ENCODE assay signal across 26 cellular contexts in genomic region chr5:149672701-149673455, GRCh38. TPM values are rescaled to one million over a fixed set of nuclear protein-coding genes. Genes with fewer than 3 reads are reported as not detected.
DNase-seq lines count a peak whose midpoint lies in the region; ATAC-seq, FAIRE-seq and TF ChIP-seq lines count a peak whose summit lies in the region.
"Had no signal": no experiment of that assay in that cellular context is flagged by ENCODE, and none has a peak within 500 bp of the region (broad histone marks: within the 10 kb centered on the region; RNA-seq: fewer than 3 reads in every experiment).

No MANE protein-coding gene starts in this region.

- H3K9me1 ChIP-seq in K562 (ENCODE audit: control insufficient read depth, insufficient read depth, low read length), result no peaks in the 10 kb centered on the region

- H3K4me3 Mint-ChIP-seq in HFFc6, result no peak overlapping the region
- H3K4me3 Mint-ChIP-seq: activated CD4-positive, alpha-beta T cell treated with anti-CD3 and anti-CD28 coated beads for 36 hours; activated CD8-positive, alpha-beta T cell treated with anti-CD3 and anti-CD28 coated beads for 36 hours; activated naive CD4-positive, alpha-beta T cell treated with anti-CD3 and anti-CD28 coated beads for 36 hours; nephron; stimulated activated memory B cell treated with anti-CD40 and anti-IgM and Interleukin-4, amounts not matched to agents 10 μg/mL and 1 μg/mL and 100 μg/mL, for 72 hours; type B pancreatic cell had no signal

- peaks cover 12% of the 10 kb centered on the region for H3K9me3 Mint-ChIP-seq in HFFc6
- H3K9me3 Mint-ChIP-seq: stimulated activated memory B cell treated with anti-CD40 and anti-IgM and Interleukin-4, amounts not matched to agents 10 μg/mL and 1 μg/mL and 100 μg/mL, for 72 hours had no signal

- no peaks in the 10 kb centered on the region for H3K36me3 Mint-ChIP-seq in HFFc6 (ENCODE audit: low read depth)
- H3K36me3 Mint-ChIP-seq: stimulated activated memory B cell treated with anti-CD40 and anti-IgM and Interleukin-4, amounts not matched to agents 10 μg/mL and 1 μg/mL and 100 μg/mL, for 72 hours; type B pancreatic cell had no signal

- 0 out of 2 replicates have a peak overlapping the region, but pooled peaks have one; percentile 39 for H2AFZ ChIP-seq in K562 (ENCODE audit: low read depth, low read length)
- H2AFZ ChIP-seq: hepatocyte had no signal

- BruUV-seq in K562 (replicated peaks; lab: Mats Ljungman, UMichigan), result no TSS peak

- peaks cover under 1% of the 10 kb centered on the region; the same call in 1 of the 2 replicates for H3K9me3 ChIP-seq in K562 (replicated peaks; ENCODE audit: control insufficient read depth, insufficient read depth, low read depth, low read length)
- H3K9me3 ChIP-seq: body of pancreas had no signal

- H3K36me3 ChIP-seq in K562 (ENCODE audit: control insufficient read depth, insufficient read depth, low read length), result no peaks in the 10 kb centered on the region
- H3K36me3 ChIP-seq: HAP-1 had no signal

- no peak for TF ChIP-seq EP300 in Ishikawa (IDR thresholded peaks at IDR 0.05; ENCODE audit: borderline replicate concordance)
- no peak for TF ChIP-seq EP300 in K562 (IDR thresholded peaks at IDR 0.05; ENCODE audit: low read length)

- intact Hi-C loops in K562 (cut with micrococcal nuclease), result no loop called here

- TF ChIP-seq CTCF in K562 (IDR thresholded peaks at IDR 0.05 in 2 of 3, conservative IDR thresholded peaks at IDR 0.05 in 1 of 3; ENCODE audit: insufficient read depth in 2 of 3, low read depth in 1 of 3, low read length in 3 of 3) (no peak), HFFc6 (IDR thresholded peaks at IDR 0.05) (no peak)

- H3K27me3 ChIP-seq in K562 (ENCODE audit: control insufficient read depth in 2 of 2, insufficient read depth in 2 of 2, low read length in 2 of 2), result no peaks in the 10 kb centered on the region
- H3K27me3 ChIP-seq: body of pancreas, hepatocyte had no signal

- TF ChIP-seq POLR2A in K562 (conservative IDR thresholded peaks at IDR 0.05), result no peak

- WGBS in K562 (ENCODE audit: insufficient coverage, low coverage, missing lambda C conversion rate), result 55% methylated on average over 7 of the region's 7 CpGs

- peaks cover 5% of the 10 kb centered on the region in 2 experiments; a peak in 4 of 5 replicates for H3K4me1 ChIP-seq in K562 (replicated peaks in 1 of 2; ENCODE audit: control insufficient read depth in 2 of 2, insufficient read depth in 2 of 2, low read length in 2 of 2)
- H3K4me1 ChIP-seq: body of pancreas, HAP-1 had no signal

- DNase-seq in NCI-H1092 treated with DMSO at 0.1 percent for 48 hours (lab: John Stamatoyannopoulos, UW) (peak; percentile 41), K562 (ENCODE audit: extremely low read depth in 1 of 4, low spot score in 3 of 4) (no peak), lung microvascular endothelial cell (ENCODE audit: low read depth in 2 of 2) (peak; percentile 35 to 98), mesenteric fat pad (ENCODE audit: low spot score) (no peak), HFFc6 (no peak)
- DNase-seq: activated CD4-positive, alpha-beta T cell treated with anti-CD3 and anti-CD28 coated beads for 36 hours; activated CD8-positive, alpha-beta T cell treated with anti-CD3 and anti-CD28 coated beads for 36 hours; activated naive CD4-positive, alpha-beta T cell treated with anti-CD3 and anti-CD28 coated beads for 36 hours; body of pancreas; C1 segment of cervical spinal cord; DMS79; NCI-H187 treated with DMSO at 0.1 percent for 48 hours; NCI-H226; SHP77; substantia nigra had no signal

- no peaks in the 10 kb centered on the region for H4K20me1 ChIP-seq in K562 (replicated peaks; ENCODE audit: control insufficient read depth, insufficient read depth, low read length)

- ATAC-seq in K562, result no peak
- no peak for ATAC-seq in GM21381 (IDR thresholded peaks at IDR 0.05; ENCODE audit: unreplicated experiment)
- ATAC-seq: activated CD4-positive, alpha-beta T cell treated with anti-CD3 and anti-CD28 coated beads for 36 hours; activated CD8-positive, alpha-beta T cell treated with anti-CD3 and anti-CD28 coated beads for 36 hours; body of pancreas; Panc1; stimulated activated memory B cell treated with anti-CD40 and anti-IgM and Interleukin-4, amounts not matched to agents 10 μg/mL and 1 μg/mL and 100 μg/mL, for 72 hours had no signal

- no peak for FAIRE-seq in K562 (lab: Jason Lieb, UNC)
- FAIRE-seq: frontal cortex, G401.6 had no signal

- CTCF ChIA-PET in K562 (lab: Yijun Ruan, JAX; ENCODE audit: low intra/inter-chr PET ratio), result interaction anchor here (0.7 kb wide), 1 partner anchor 30 kb away, joined by 4 read pairs; no protein-coding TSS in a partner anchor

- TF ChIP-seq RAD21 in Ishikawa (IDR thresholded peaks at IDR 0.05; ENCODE audit: low read depth) (no peak), K562 (CRISPR knock-in tag; conservative IDR thresholded peaks at IDR 0.05 in 1 of 2, IDR thresholded peaks at IDR 0.05 in 1 of 2) (no peak)

- H3K9ac ChIP-seq in K562 (ENCODE audit: insufficient read depth in 1 of 2, low read depth in 2 of 2, low read length in 2 of 2), result no peak overlapping the region

- in situ Hi-C loops in K562 (cut with MboI), result no loop called here

- H3K27ac Mint-ChIP-seq in HFFc6, result no peak overlapping the region
- H3K27ac Mint-ChIP-seq: activated CD4-positive, alpha-beta T cell treated with anti-CD3 and anti-CD28 coated beads for 36 hours; activated CD8-positive, alpha-beta T cell treated with anti-CD3 and anti-CD28 coated beads for 36 hours; activated naive CD4-positive, alpha-beta T cell treated with anti-CD3 and anti-CD28 coated beads for 36 hours; nephron; stimulated activated memory B cell treated with anti-CD40 and anti-IgM and Interleukin-4, amounts not matched to agents 10 μg/mL and 1 μg/mL and 100 μg/mL, for 72 hours; type B pancreatic cell had no signal

- no peaks in the 10 kb centered on the region for H3K79me2 ChIP-seq in K562 (ENCODE audit: control insufficient read depth, insufficient read depth, low read length)
- H3K79me2 ChIP-seq: hepatocyte had no signal

- no peak overlapping the region for H3K27ac ChIP-seq in K562 (ENCODE audit: extremely low read depth, low read depth, low read length)
- H3K27ac ChIP-seq: body of pancreas, hepatocyte had no signal

- H3K4me2 ChIP-seq in K562 (ENCODE audit: insufficient read depth, low read length), result no peak overlapping the region
- H3K4me2 ChIP-seq: hepatocyte had no signal

- no peak overlapping the region for H3K4me3 ChIP-seq in K562
- H3K4me3 ChIP-seq: body of pancreas, HAP-1, hepatocyte, lung had no signal

- POLR2A ChIA-PET in K562 (lab: Yijun Ruan, JAX), result no interaction called here

- H3K27me3 Mint-ChIP-seq in HFFc6 (ENCODE audit: insufficient read depth), result peaks cover 27% of the 10 kb centered on the region
- H3K27me3 Mint-ChIP-seq: stimulated activated memory B cell treated with anti-CD40 and anti-IgM and Interleukin-4, amounts not matched to agents 10 μg/mL and 1 μg/mL and 100 μg/mL, for 72 hours; type B pancreatic cell had no signal

- H3K4me1 Mint-ChIP-seq in HFFc6 (ENCODE audit: low read depth), result no peaks in the 10 kb centered on the region
- H3K4me1 Mint-ChIP-seq: activated CD4-positive, alpha-beta T cell treated with anti-CD3 and anti-CD28 coated beads for 36 hours; nephron had no signal

TF ChIP-seq in Ishikawa, 13 proteins besides CTCF, POLR2A, EP300 and RAD21 (continues in another document):
- no peak for TF ChIP-seq FOXM1 (IDR thresholded peaks at IDR 0.05; ENCODE audit: borderline replicate concordance, low read depth)
- TF ChIP-seq YY1 (IDR thresholded peaks at IDR 0.05; ENCODE audit: low read depth), result no peak
- peak; percentile 38; the same call in 1 of the 2 replicates for TF ChIP-seq NFIC (IDR thresholded peaks at IDR 0.05)
- TF ChIP-seq USF1 (IDR thresholded peaks at IDR 0.05), result no peak
- no peak for TF ChIP-seq TEAD4 (IDR thresholded peaks at IDR 0.05)

TF ChIP-seq in K562, 482 proteins besides CTCF, POLR2A, EP300 and RAD21 (continues in another document):
- TF ChIP-seq JUN (IDR thresholded peaks at IDR 0.05; ENCODE audit: borderline replicate concordance, low read depth, low read length) (no peak), JUN (CRISPR knock-in tag; IDR thresholded peaks at IDR 0.05; ENCODE audit: borderline replicate concordance) (no peak), ZNF584 (CRISPR knock-in tag; IDR thresholded peaks at IDR 0.05; ENCODE audit: low read depth) (no peak), HINFP (tag; conservative IDR thresholded peaks at IDR 0.05; ENCODE audit: low read depth) (no peak), ZNF668 (CRISPR knock-in tag; IDR thresholded peaks at IDR 0.05) (no peak)

RNA-seq across cellular contexts. Expression of gene PPARGC1B, which starts 57.2 kb away (rescaled TPM):
- total RNA-seq in K562 (2011; cell fraction: chromatin; rRNA removed; ENCODE audit: low replicate concordance), result 34.1 and 39.8 TPM in 2 replicates
- 20.5 and 21.1 TPM in 2 replicates for total RNA-seq in K562 (2011; cell fraction: nucleolus; rRNA removed)
- 24.4 and 30.4 TPM in 2 replicates for total RNA-seq in K562 (2011; cell fraction: nucleoplasm; rRNA removed)
- total RNA-seq in K562 (2014; rRNA removed) (8.6 and 10.9 TPM in 2 replicates), K562 (2014; rRNA removed; fragmentation: Illumina TruSeq; extraction: Trizol) (7.1 TPM in 2 replicates), K562 (2015; rRNA removed; fragmentation: Illumina TruSeq; extraction: Trizol) (7.3 and 8.1 TPM in 2 replicates), K562 (2021) (23.3 and 29.0 TPM in 2 replicates), lung microvascular endothelial cell (1.1 and 2.0 TPM in 2 replicates), mesenteric fat pad (11.5 TPM)
- polyA plus RNA-seq in K562 (2011; rRNA removed) (2.8 and 3.0 TPM in 2 replicates), K562 (2014; fragmentation: Illumina TruSeq; extraction: Trizol) (11.6 and 11.7 TPM in 2 replicates), K562 (2014; fragmentation: Nextera tagmentation; extraction: Ambion mirVana) (1 to 10 TPM; 2.5 to 6.3 TPM), K562 (2014; rRNA removed) (8.7 and 8.8 TPM in 2 replicates)
- 2.2 and 2.6 TPM in 2 replicates for polyA plus RNA-seq in K562 (2011; cell fraction: cytosol; rRNA removed)
- polyA plus RNA-seq in K562 (2011; cell fraction: nucleus; rRNA removed), result 13.0 and 17.4 TPM in 2 replicates
- polyA plus RNA-seq in K562 (2012), result 6.4 and 8.1 TPM in 2 replicates
- 7.3 and 7.7 TPM in 2 replicates for polyA minus RNA-seq in K562 (2011; rRNA and poly(A)+ RNA removed)
- 8.8 and 11.6 TPM in 2 replicates for polyA minus RNA-seq in K562 (2011; cell fraction: cytosol; rRNA and poly(A)+ RNA removed)
- polyA minus RNA-seq in K562 (2011; cell fraction: nucleus; rRNA and poly(A)+ RNA removed), result 9.4 and 10.8 TPM in 2 replicates
- total RNA-seq in HFFc6 (2021; fragmentation: NEBNext Ultra II Directional; extraction: Animal tissue kit (Norgen Biotek cat#: 25700)), result under 1 TPM; 0.05 to 0.28 (median 0.09) TPM

Comparison
In these comparisons a context has a peak if more than half of its experiments do, and no peak if none do; other contexts are left out.
1. DNase-seq: peak in NCI-H1092 treated with DMSO at 0.1 percent for 48 hours (single experiment) and lung microvascular endothelial cell (2 of 2); none in K562 (0 of 4), mesenteric fat pad (single experiment) and HFFc6 (single experiment).